In the genomic region with DNA sequence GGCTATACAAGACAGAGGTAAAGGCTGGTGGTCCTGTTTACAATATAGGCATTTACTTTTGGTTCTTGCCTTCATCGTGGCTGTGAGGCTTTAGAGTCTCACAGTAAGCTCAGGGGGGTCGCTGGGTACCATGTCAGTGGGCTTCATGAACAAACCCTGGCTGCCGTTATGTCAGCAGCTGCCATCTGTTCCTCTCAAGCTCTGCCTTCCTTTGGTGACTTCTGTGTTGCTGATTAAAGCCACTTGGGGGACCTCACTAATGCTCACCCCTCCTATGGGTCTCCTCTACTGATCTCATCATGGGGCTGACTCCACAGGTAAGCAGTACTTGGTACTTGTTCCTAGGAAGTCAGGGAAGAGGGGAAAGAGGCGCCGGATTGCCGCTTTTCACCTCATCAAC, we compare ENCODE assay signal across 28 cellular contexts.
"Had no signal": no experiment of that assay in that cellular context is flagged by ENCODE, and none has a peak within 500 bp of the region (broad histone marks: within the 10 kb centered on the region; RNA-seq: fewer than 3 reads in every experiment).

No MANE protein-coding gene starts in this region.

- H3K9me3 Mint-ChIP-seq: stimulated activated memory B cell treated with anti-CD40 and anti-IgM and Interleukin-4, amounts not matched to agents 10 μg/mL and 1 μg/mL and 100 μg/mL, for 72 hours; stimulated activated naive CD8-positive, alpha-beta T cell treated with anti-CD3 and anti-CD28 coated beads, Interleukin-15, amount 100 ng/mL, for 72 hours; type B pancreatic cell had no signal

- H3K27me3 Mint-ChIP-seq: stimulated activated memory B cell treated with anti-CD40 and anti-IgM and Interleukin-4, amounts not matched to agents 10 μg/mL and 1 μg/mL and 100 μg/mL, for 72 hours; type B pancreatic cell had no signal

- H3K36me3 ChIP-seq: left lung, lower lobe of right lung, pancreas, prostate gland, tibial nerve, uterus had no signal

- H3K4me1 ChIP-seq: left lung, lower lobe of right lung, pancreas, tibial nerve, uterus had no signal

- H3K9me3 ChIP-seq: left lung, lower lobe of right lung, pancreas, prostate gland, tibial nerve, uterus had no signal

- H3K27ac Mint-ChIP-seq: immature natural killer cell; naive thymus-derived CD8-positive, alpha-beta T cell; nephron; stimulated activated memory B cell treated with anti-CD40 and anti-IgM and Interleukin-4, amounts not matched to agents 10 μg/mL and 1 μg/mL and 100 μg/mL, for 72 hours; stimulated activated naive CD8-positive, alpha-beta T cell treated with anti-CD3 and anti-CD28 coated beads, Interleukin-15, amount 100 ng/mL, for 72 hours; type B pancreatic cell had no signal

- H3K27ac ChIP-seq: left lung, lower lobe of right lung, pancreas, tibial nerve, uterus had no signal

- DNase-seq: immature natural killer cell; kidney; left colon; left lung; lower lobe of right lung; mammary epithelial cell; mesenchymal stem cell; naive thymus-derived CD8-positive, alpha-beta T cell; nucleus accumbens; pancreas; posterior cingulate gyrus; retina; right cardiac atrium; stimulated activated CD4-positive, alpha-beta T cell treated with anti-CD3 and anti-CD28 coated beads, Interleukin-1b, Interleukin-23, amount 100 ng/mL, for 48 hours; stimulated activated CD4-positive, alpha-beta T cell treated with anti-CD3 and anti-CD28 coated beads, Interleukin-2, amount 100 ng/mL, for 48 hours; stimulated activated CD4-positive, alpha-beta T cell treated with anti-CD3 and anti-CD28 coated beads, Interleukin-4, amount 100 ng/mL, for 4 hours; stimulated activated CD8-positive, alpha-beta memory T cell treated with anti-CD3 and anti-CD28 coated beads, Interleukin-4, amount 100 ng/mL, for 48 hours; stimulated activated naive CD4-positive, alpha-beta T cell treated with Interleukin-2 at 50 U/mL for 16 hours; stimulated activated naive CD8-positive, alpha-beta T cell treated with anti-CD3 and anti-CD28 coated beads, Interleukin-15, amount 100 ng/mL, for 72 hours; substantia nigra; uterus had no signal

- H3K4me3 ChIP-seq: left lung, lower lobe of right lung, pancreas, smooth muscle cell, tibial nerve, uterus had no signal

- H3K36me3 Mint-ChIP-seq: immature natural killer cell; naive thymus-derived CD8-positive, alpha-beta T cell; stimulated activated memory B cell treated with anti-CD40 and anti-IgM and Interleukin-4, amounts not matched to agents 10 μg/mL and 1 μg/mL and 100 μg/mL, for 72 hours; type B pancreatic cell had no signal

- H3K4me1 Mint-ChIP-seq: immature natural killer cell; naive thymus-derived CD8-positive, alpha-beta T cell; nephron; neural crest cell; stimulated activated memory B cell treated with anti-CD40 and anti-IgM and Interleukin-4, amounts not matched to agents 10 μg/mL and 1 μg/mL and 100 μg/mL, for 72 hours; stimulated activated naive CD8-positive, alpha-beta T cell treated with anti-CD3 and anti-CD28 coated beads, Interleukin-15, amount 100 ng/mL, for 72 hours had no signal

- H3K27me3 ChIP-seq: left lung, pancreas, tibial nerve had no signal

- H3K4me3 Mint-ChIP-seq: immature natural killer cell; naive thymus-derived CD8-positive, alpha-beta T cell; nephron; neural crest cell; stimulated activated memory B cell treated with anti-CD40 and anti-IgM and Interleukin-4, amounts not matched to agents 10 μg/mL and 1 μg/mL and 100 μg/mL, for 72 hours; stimulated activated naive CD8-positive, alpha-beta T cell treated with anti-CD3 and anti-CD28 coated beads, Interleukin-15, amount 100 ng/mL, for 72 hours; type B pancreatic cell had no signal
